In genomic region chr11:74736031-74736430, GRCh38 we compare ENCODE assay signal across 1 cellular context.
TF ChIP-seq lines count a peak whose summit lies in the region.

No MANE protein-coding gene starts in this region.

TF ChIP-seq in HepG2, 621 proteins besides CTCF, POLR2A, EP300 and RAD21:
- TF ChIP-seq, protein P1, sequence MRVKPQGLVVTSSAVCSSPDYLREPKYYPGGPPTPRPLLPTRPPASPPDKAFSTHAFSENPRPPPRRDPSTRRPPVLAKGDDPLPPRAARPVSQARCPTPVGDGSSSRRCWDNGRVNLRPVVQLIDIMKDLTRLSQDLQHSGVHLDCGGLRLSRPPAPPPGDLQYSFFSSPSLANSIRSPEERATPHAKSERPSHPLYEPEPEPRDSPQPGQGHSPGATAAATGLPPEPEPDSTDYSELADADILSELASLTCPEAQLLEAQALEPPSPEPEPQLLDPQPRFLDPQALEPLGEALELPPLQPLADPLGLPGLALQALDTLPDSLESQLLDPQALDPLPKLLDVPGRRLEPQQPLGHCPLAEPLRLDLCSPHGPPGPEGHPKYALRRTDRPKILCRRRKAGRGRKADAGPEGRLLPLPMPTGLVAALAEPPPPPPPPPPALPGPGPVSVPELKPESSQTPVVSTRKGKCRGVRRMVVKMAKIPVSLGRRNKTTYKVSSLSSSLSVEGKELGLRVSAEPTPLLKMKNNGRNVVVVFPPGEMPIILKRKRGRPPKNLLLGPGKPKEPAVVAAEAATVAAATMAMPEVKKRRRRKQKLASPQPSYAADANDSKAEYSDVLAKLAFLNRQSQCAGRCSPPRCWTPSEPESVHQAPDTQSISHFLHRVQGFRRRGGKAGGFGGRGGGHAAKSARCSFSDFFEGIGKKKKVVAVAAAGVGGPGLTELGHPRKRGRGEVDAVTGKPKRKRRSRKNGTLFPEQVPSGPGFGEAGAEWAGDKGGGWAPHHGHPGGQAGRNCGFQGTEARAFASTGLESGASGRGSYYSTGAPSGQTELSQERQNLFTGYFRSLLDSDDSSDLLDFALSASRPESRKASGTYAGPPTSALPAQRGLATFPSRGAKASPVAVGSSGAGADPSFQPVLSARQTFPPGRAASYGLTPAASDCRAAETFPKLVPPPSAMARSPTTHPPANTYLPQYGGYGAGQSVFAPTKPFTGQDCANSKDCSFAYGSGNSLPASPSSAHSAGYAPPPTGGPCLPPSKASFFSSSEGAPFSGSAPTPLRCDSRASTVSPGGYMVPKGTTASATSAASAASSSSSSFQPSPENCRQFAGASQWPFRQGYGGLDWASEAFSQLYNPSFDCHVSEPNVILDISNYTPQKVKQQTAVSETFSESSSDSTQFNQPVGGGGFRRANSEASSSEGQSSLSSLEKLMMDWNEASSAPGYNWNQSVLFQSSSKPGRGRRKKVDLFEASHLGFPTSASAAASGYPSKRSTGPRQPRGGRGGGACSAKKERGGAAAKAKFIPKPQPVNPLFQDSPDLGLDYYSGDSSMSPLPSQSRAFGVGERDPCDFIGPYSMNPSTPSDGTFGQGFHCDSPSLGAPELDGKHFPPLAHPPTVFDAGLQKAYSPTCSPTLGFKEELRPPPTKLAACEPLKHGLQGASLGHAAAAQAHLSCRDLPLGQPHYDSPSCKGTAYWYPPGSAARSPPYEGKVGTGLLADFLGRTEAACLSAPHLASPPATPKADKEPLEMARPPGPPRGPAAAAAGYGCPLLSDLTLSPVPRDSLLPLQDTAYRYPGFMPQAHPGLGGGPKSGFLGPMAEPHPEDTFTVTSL (CRISPR knock-in tag; IDR thresholded peaks at IDR 0.05; ENCODE audit: borderline replicate concordance) = 0 out of 2 replicates have a peak, but pooled peaks have one; percentile 11
- 0 out of 2 replicates have a peak, but pooled peaks have one; percentile 5 for TF ChIP-seq ZNF33A (CRISPR knock-in tag; IDR thresholded peaks at IDR 0.05; ENCODE audit: borderline replicate concordance)
- no peak for TF ChIP-seq HDAC1 (CRISPR knock-in tag; IDR thresholded peaks at IDR 0.05)
TF ChIP-seq in HepG2: peak in this region for 2.
